17 cellular contexts compared by ENCODE assay signal in genomic region chr10:31677198-31678138, GRCh38.
A peak's percentile ranks its signal among the peaks of the same experiment; 100 is the strongest.
DNase-seq lines count a peak whose midpoint lies in the region; ATAC-seq, FAIRE-seq and TF ChIP-seq lines count a peak whose summit lies in the region.
"Had no signal": no experiment of that assay in that cellular context is flagged by ENCODE, and none has a peak within 500 bp of the region (broad histone marks: within the 10 kb centered on the region; RNA-seq: fewer than 3 reads in every experiment).

No MANE protein-coding gene starts in this region.

- intact Hi-C loops in breast epithelium (cut with DNase I; ENCODE audit: low total_unique reads) (loop anchor here (10.0 kb wide), 1 partner anchor 687 kb away; no protein-coding TSS in a partner anchor), mammary epithelial cell (cut with micrococcal nuclease) (no loop called here), lower lobe of right lung (cut with DNase I) (no loop called here)

- no peaks in the 10 kb centered on the region for H3K79me2 ChIP-seq in mammary epithelial cell (ENCODE audit: insufficient read depth, low read length)

- H3K27me3 ChIP-seq in breast epithelium (no peaks in the 10 kb centered on the region), mammary epithelial cell (ENCODE audit: insufficient read depth, low read length) (no peaks in the 10 kb centered on the region), endodermal cell (ENCODE audit: control insufficient read depth, insufficient read depth, low read length, poor library complexity, severe bottlenecking) (no peaks in the 10 kb centered on the region), lower lobe of right lung (ENCODE audit: low read depth) (no peaks in the 10 kb centered on the region)
- H3K27me3 ChIP-seq: MG63 had no signal

- H3K9ac ChIP-seq in mammary epithelial cell (ENCODE audit: insufficient read depth, low read length) (no peak overlapping the region), endodermal cell (ENCODE audit: extremely low read depth, low read length, poor library complexity, severe bottlenecking) (no peak overlapping the region)

- CTCF ChIA-PET in mammary epithelial cell (lab: Charles Lee; ENCODE audit: low non-redundant PET): no interaction called here

- H3K4me1 Mint-ChIP-seq in endodermal cell (peaks cover 4% of the 10 kb centered on the region), type B pancreatic cell (ENCODE audit: unreplicated experiment) (peaks cover 8% of the 10 kb centered on the region), HFFc6 (ENCODE audit: low read depth) (no peaks in the 10 kb centered on the region)
- H3K4me1 Mint-ChIP-seq: activated naive CD8-positive, alpha-beta T cell treated with anti-CD3 and anti-CD28 coated beads, Interleukin-2, amount 50 U/mL, for 24 hours; CD8-positive, alpha-beta memory T cell; T-helper 17 cell had no signal

- dilution Hi-C loops in mammary epithelial cell (cut with HindIII; ENCODE audit: low sequenced_read_pairs): no loop called here

- H3K27me3 Mint-ChIP-seq in endodermal cell (ENCODE audit: insufficient read depth): no peaks in the 10 kb centered on the region
- no peaks in the 10 kb centered on the region for H3K27me3 Mint-ChIP-seq in type B pancreatic cell
- H3K27me3 Mint-ChIP-seq in HFFc6 (ENCODE audit: insufficient read depth): peaks cover 6% of the 10 kb centered on the region
- H3K27me3 Mint-ChIP-seq: activated naive CD8-positive, alpha-beta T cell treated with anti-CD3 and anti-CD28 coated beads, Interleukin-2, amount 50 U/mL, for 24 hours; T-helper 17 cell had no signal

- in situ Hi-C loops in mammary epithelial cell (cut with MboI; ENCODE audit: low sequenced_read_pairs in 2 of 2): no loop called here

- H3K9me3 Mint-ChIP-seq in endodermal cell (peaks cover 52% of the 10 kb centered on the region), type B pancreatic cell (peaks cover 8% of the 10 kb centered on the region), HFFc6 (peaks cover 16% of the 10 kb centered on the region)

- H2AFZ ChIP-seq in mammary epithelial cell (ENCODE audit: low read depth, low read length): no peak overlapping the region

- no peak for FAIRE-seq in GM12892 (lab: Jason Lieb, UNC)
- FAIRE-seq: A204.1 had no signal

- H3K4me2 ChIP-seq in mammary epithelial cell (ENCODE audit: insufficient read depth, low read depth, low read length): no peak overlapping the region

- H3K4me1 ChIP-seq in breast epithelium: no peaks in the 10 kb centered on the region
- H3K4me1 ChIP-seq in mammary epithelial cell (ENCODE audit: insufficient read depth, low read length): no peaks in the 10 kb centered on the region
- H3K4me1 ChIP-seq in endodermal cell (ENCODE audit: control insufficient read depth, insufficient read depth, low read length): no peaks in the 10 kb centered on the region
- H3K4me1 ChIP-seq in lower lobe of right lung: no peaks in the 10 kb centered on the region

- H3K4me3 Mint-ChIP-seq in endodermal cell (no peak overlapping the region), type B pancreatic cell (peak overlapping the region; percentile 62), HFFc6 (no peak overlapping the region)
- H3K4me3 Mint-ChIP-seq: activated naive CD8-positive, alpha-beta T cell treated with anti-CD3 and anti-CD28 coated beads, Interleukin-2, amount 50 U/mL, for 24 hours; T-helper 17 cell had no signal

- TF ChIP-seq POLR2A in breast epithelium (IDR thresholded peaks at IDR 0.05) (no peak), GM12892 (IDR thresholded peaks at IDR 0.05; ENCODE audit: low read depth, low read length) (no peak)

- no TSS peak for BruUV-seq in mammary epithelial cell (replicated peaks; lab: Mats Ljungman, UMichigan)

- 79% methylated on average over 13 of the region's 16 CpGs for WGBS in mammary epithelial cell (ENCODE audit: low coverage, missing lambda C conversion rate)
- 54 to 65% methylated on average over 14 to 16 of the region's 16 CpGs for WGBS in endodermal cell (ENCODE audit: insufficient coverage in 1 of 2, insufficient read length in 1 of 2), 2 experiments

- H3K36me3 ChIP-seq in breast epithelium (no peaks in the 10 kb centered on the region), mammary epithelial cell (ENCODE audit: insufficient read depth, low read length) (no peaks in the 10 kb centered on the region), endodermal cell (ENCODE audit: control insufficient read depth, insufficient read depth, low read length) (no peaks in the 10 kb centered on the region), lower lobe of right lung (no peaks in the 10 kb centered on the region)
- H3K36me3 ChIP-seq: MG63, thoracic aorta had no signal

- H3K27ac Mint-ChIP-seq in endodermal cell (peak overlapping the region; percentile 94), type B pancreatic cell (peak overlapping the region; percentile 77), HFFc6 (no peak overlapping the region)
- H3K27ac Mint-ChIP-seq: activated naive CD8-positive, alpha-beta T cell treated with anti-CD3 and anti-CD28 coated beads, Interleukin-2, amount 50 U/mL, for 24 hours; CD8-positive, alpha-beta memory T cell; T-helper 17 cell had no signal

- H3K36me3 Mint-ChIP-seq in endodermal cell (ENCODE audit: low read depth): no peaks in the 10 kb centered on the region
- H3K36me3 Mint-ChIP-seq in type B pancreatic cell: no peaks in the 10 kb centered on the region
- peaks cover 9% of the 10 kb centered on the region; the same call in 1 of the 2 replicates for H3K36me3 Mint-ChIP-seq in HFFc6 (ENCODE audit: low read depth)

- DNase-seq in breast epithelium (ENCODE audit: low spot score in 2 of 2) (no peak), mammary epithelial cell (no peak), endodermal cell (peak; percentile 80), lower lobe of right lung (no peak), type B pancreatic cell (ENCODE audit: extremely low spot score, unreplicated experiment) (no peak), HFFc6 (no peak), GM10266 (ENCODE audit: extremely low spot score) (no peak), GM12892 (ENCODE audit: insufficient read length) (no peak)
- DNase-seq: activated CD4-positive, alpha-beta T cell treated with anti-CD3 and anti-CD28 coated beads for 4 hours; activated naive CD8-positive, alpha-beta T cell treated with anti-CD3 and anti-CD28 coated beads, Interleukin-2, amount 50 U/mL, for 24 hours; CD8-positive, alpha-beta memory T cell; MG63; NCI-H446; T-helper 17 cell had no signal

- TF ChIP-seq CTCF in breast epithelium (IDR thresholded peaks at IDR 0.05): no peak
- TF ChIP-seq CTCF in mammary epithelial cell (conservative IDR thresholded peaks at IDR 0.05 in 1 of 2, IDR thresholded peaks at IDR 0.05 in 1 of 2; ENCODE audit: extremely low read depth in 1 of 2, insufficient read depth in 1 of 2, low read depth in 1 of 2, low read length in 2 of 2): no peak
- no peak for TF ChIP-seq CTCF in endodermal cell (conservative IDR thresholded peaks at IDR 0.05)
- TF ChIP-seq CTCF in lower lobe of right lung (IDR thresholded peaks at IDR 0.05): no peak
- TF ChIP-seq CTCF in type B pancreatic cell (conservative IDR thresholded peaks at IDR 0.05): no peak
- TF ChIP-seq CTCF in HFFc6 (IDR thresholded peaks at IDR 0.05): no peak
- TF ChIP-seq CTCF in GM10266 (IDR thresholded peaks at IDR 0.05; ENCODE audit: control insufficient read depth, insufficient read depth, low read depth, missing control alignments): no peak

- H3K4me3 ChIP-seq in breast epithelium (no peak overlapping the region), mammary epithelial cell (replicated peaks in 1 of 3; ENCODE audit: insufficient read depth in 1 of 3, low read depth in 2 of 3, low read length in 3 of 3) (no peak overlapping the region), endodermal cell (ENCODE audit: low read length) (peak overlapping the region; percentile 41), lower lobe of right lung (no peak overlapping the region)
- H3K4me3 ChIP-seq: MG63, thoracic aorta had no signal

- ATAC-seq in lower lobe of right lung: peak in 1 of 2 donors; percentile 25
- ATAC-seq: activated naive CD8-positive, alpha-beta T cell treated with anti-CD3 and anti-CD28 coated beads, Interleukin-2, amount 50 U/mL, for 24 hours; Panc1; T-helper 17 cell had no signal

- H3K27ac ChIP-seq in breast epithelium (peak overlapping the region; percentile 50 to 61), mammary epithelial cell (ENCODE audit: insufficient read depth, low read depth, low read length) (no peak overlapping the region), endodermal cell (ENCODE audit: low read depth, low read length) (peak overlapping the region; percentile 99), lower lobe of right lung (peak overlapping the region; percentile 31)
- H3K27ac ChIP-seq: thoracic aorta had no signal

- H3K9me3 ChIP-seq in breast epithelium (peaks cover 26 to 27% of the 10 kb centered on the region in 2 donors), mammary epithelial cell (replicated peaks; ENCODE audit: insufficient read depth, low read length) (no peaks in the 10 kb centered on the region), endodermal cell (ENCODE audit: control insufficient read depth, low read length) (peaks cover 48% of the 10 kb centered on the region), lower lobe of right lung (peaks cover 24% of the 10 kb centered on the region)

- no peaks in the 10 kb centered on the region for H4K20me1 ChIP-seq in mammary epithelial cell (ENCODE audit: insufficient read depth, low read length)
